In genomic region chr11:47847537-47847891, GRCh38 we compare ENCODE assay signal across 8 cellular contexts. TPM values are rescaled to one million over a fixed set of nuclear protein-coding genes. Genes with fewer than 3 reads are reported as not detected.
DNase-seq lines count a peak whose midpoint lies in the region; ATAC-seq and TF ChIP-seq lines count a peak whose summit lies in the region.

No MANE protein-coding gene starts in this region.

- in situ Hi-C loops in Panc1 (cut with HindIII; ENCODE audit: low pct_unique_long_range_greater_than_20kb, low sequenced_read_pairs) = no loop called here

- H3K4me1 ChIP-seq in CD8-positive, alpha-beta memory T cell (ENCODE audit: insufficient read depth, low read length) = peaks cover 61% of the 10 kb centered on the region
- H3K4me1 ChIP-seq in Panc1 (ENCODE audit: control insufficient read depth, insufficient read depth, low read length) = peaks cover 22% of the 10 kb centered on the region

- H3K4me1 Mint-ChIP-seq in CD8-positive, alpha-beta memory T cell = peaks cover 31 to 57% (median 49%) of the 10 kb centered on the region in 3 donors
- H3K4me1 Mint-ChIP-seq in osteocyte (ENCODE audit: unreplicated experiment) = peaks cover 19% of the 10 kb centered on the region

- POLR2A ChIA-PET in CD8-positive, alpha-beta memory T cell (lab: Charles Lee) = interaction anchor here (0.6 to 1.8 kb wide), 2 partner anchors 36 to 81 kb away, joined by 3 to 6 read pairs; partner anchors contain the start of gene FNBP4
- POLR2A ChIA-PET in Panc1 (lab: Charles Lee) = interaction anchor here (0.6 kb wide), 1 partner anchor 132 kb away, joined by 4 read pairs; the partner anchor contains the start of gene AGBL2

- no peak for DNase-seq in CD8-positive, alpha-beta memory T cell
- no peak for DNase-seq in Panc1 (ENCODE audit: low read depth, low spot score)
- no peak for DNase-seq in epithelial cell of esophagus (ENCODE audit: low read depth)
- no peak for DNase-seq in osteocyte (ENCODE audit: extremely low spot score, unreplicated experiment)
- no peak for DNase-seq in glomerular visceral epithelial cell (ENCODE audit: extremely low spot score)
- no peak for DNase-seq in SIG-M5 treated with dmso at 0.1 percent for 504 hours (lab: John Stamatoyannopoulos, UW; ENCODE audit: unreplicated experiment)
- no peak for DNase-seq in dedifferentiated amniotic fluid mesenchymal stem cell (ENCODE audit: extremely low spot score)

- CTCF ChIA-PET in CD8-positive, alpha-beta memory T cell (lab: Charles Lee) = no interaction called here
- CTCF ChIA-PET in Panc1 (lab: Charles Lee) = no interaction called here

- BruUV-seq in Panc1 (replicated peaks; lab: Mats Ljungman, UMichigan) = no TSS peak

- peak overlapping the region; percentile 97 for H3K27ac ChIP-seq in CD8-positive, alpha-beta memory T cell (ENCODE audit: low read depth, low read length)
- peak overlapping the region; percentile 99 for H3K27ac ChIP-seq in Panc1 (ENCODE audit: low read length)

- H3K4me3 Mint-ChIP-seq in CD8-positive, alpha-beta memory T cell = peak overlapping the region; percentile 94 to 100 (median 99)
- peak overlapping the region; percentile 98 for H3K4me3 Mint-ChIP-seq in osteocyte (ENCODE audit: unreplicated experiment)

- H3K27me3 Mint-ChIP-seq in CD8-positive, alpha-beta memory T cell = no peaks in the 10 kb centered on the region
- no peaks in the 10 kb centered on the region for H3K27me3 Mint-ChIP-seq in osteocyte (ENCODE audit: unreplicated experiment)

- peak overlapping the region; percentile 100 for H3K4me3 ChIP-seq in CD8-positive, alpha-beta memory T cell (ENCODE audit: low read length)
- H3K4me3 ChIP-seq in Panc1 (ENCODE audit: low read depth in 2 of 2, low read length in 2 of 2) (peak overlapping the region; percentile 97 to 100), epithelial cell of esophagus (ENCODE audit: low read length) (peak overlapping the region; percentile 100)

- ATAC-seq in Panc1 = no peak
- ATAC-seq in HG02759 (IDR thresholded peaks at IDR 0.05; ENCODE audit: unreplicated experiment) = no peak

- no peaks in the 10 kb centered on the region for H3K9me3 Mint-ChIP-seq in CD8-positive, alpha-beta memory T cell
- no peaks in the 10 kb centered on the region for H3K9me3 Mint-ChIP-seq in osteocyte (ENCODE audit: unreplicated experiment)

- H3K27ac Mint-ChIP-seq in CD8-positive, alpha-beta memory T cell = peak overlapping the region; percentile 93 to 100 (median 100)
- peak overlapping the region; percentile 94 for H3K27ac Mint-ChIP-seq in osteocyte (ENCODE audit: unreplicated experiment)

- H3K36me3 Mint-ChIP-seq in CD8-positive, alpha-beta memory T cell = peaks cover 3 to 24% (median 10%) of the 10 kb centered on the region in 3 donors
- peaks cover 7% of the 10 kb centered on the region for H3K36me3 Mint-ChIP-seq in osteocyte (ENCODE audit: unreplicated experiment)

- H3K27me3 ChIP-seq in CD8-positive, alpha-beta memory T cell (ENCODE audit: insufficient read depth, low read length, poor library complexity, severe bottlenecking) = no peaks in the 10 kb centered on the region
- H3K27me3 ChIP-seq in Panc1 (ENCODE audit: control insufficient read depth, insufficient read depth, low read length) = no peaks in the 10 kb centered on the region

- intact Hi-C loops in Panc1 (cut with micrococcal nuclease; ENCODE audit: unreplicated experiment) = no loop called here

- no peaks in the 10 kb centered on the region for H3K9me3 ChIP-seq in CD8-positive, alpha-beta memory T cell (ENCODE audit: low read length)
- no peaks in the 10 kb centered on the region for H3K9me3 ChIP-seq in Panc1 (ENCODE audit: control insufficient read depth, insufficient read depth, low read depth, low read length)

- H3K36me3 ChIP-seq in CD8-positive, alpha-beta memory T cell (ENCODE audit: insufficient read depth, low read length) = peaks cover 14% of the 10 kb centered on the region
- peaks cover 11% of the 10 kb centered on the region; the same call in 1 of the 2 replicates for H3K36me3 ChIP-seq in Panc1 (ENCODE audit: control insufficient read depth, insufficient read depth, low read length)

- TF ChIP-seq CTCF in Panc1 (IDR thresholded peaks at IDR 0.05) = no peak
- no peak for TF ChIP-seq CTCF in epithelial cell of esophagus (IDR thresholded peaks at IDR 0.05; ENCODE audit: insufficient read depth, low read depth, low read length, missing control alignments)
- no peak for TF ChIP-seq CTCF in osteocyte (IDR thresholded peaks at IDR 0.05)

RNA-seq across cellular contexts. Expression of gene NUP160, which starts 0.6 kb away (rescaled TPM):
- total RNA-seq in CD8-positive, alpha-beta memory T cell = 10 to 100 TPM; 65.1 to 69.9 TPM
- 30.0 TPM for polyA plus RNA-seq in CD8-positive, alpha-beta memory T cell
- total RNA-seq in Panc1 (2021; ENCODE audit: unreplicated experiment) (46.3 TPM), osteocyte (28.3 TPM in 2 replicates)
- 30.6 TPM for polyA plus RNA-seq in Panc1 (2012; ENCODE audit: insufficient read length)
